In the genomic region with DNA sequence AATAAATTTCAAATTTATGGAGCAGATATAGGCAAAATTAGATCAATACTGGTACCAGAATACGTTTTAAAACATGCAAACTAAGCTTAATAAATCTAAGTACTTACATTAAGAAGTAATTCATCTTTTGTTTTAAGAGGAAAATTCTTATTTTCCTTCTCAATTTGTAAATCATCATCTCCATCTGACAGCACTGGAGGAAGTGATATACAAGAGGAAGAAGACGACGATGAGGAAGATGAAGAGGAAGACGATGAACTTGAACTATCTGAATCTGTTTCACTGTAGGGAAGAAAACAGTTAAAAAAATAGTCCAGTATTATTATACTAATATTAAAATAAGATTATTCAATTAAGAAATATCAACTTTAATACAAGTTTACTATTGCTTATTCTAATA, we compare ENCODE assay signal across 17 cellular contexts. TPM values are rescaled to one million over a fixed set of nuclear protein-coding genes. Genes with fewer than 3 reads are reported as not detected.
A peak's percentile ranks its signal among the peaks of the same experiment; 100 is the strongest.
DNase-seq lines count a peak whose midpoint lies in the region; ATAC-seq and TF ChIP-seq lines count a peak whose summit lies in the region.
"Had no signal": no experiment of that assay in that cellular context is flagged by ENCODE, and none has a peak within 500 bp of the region (broad histone marks: within the 10 kb centered on the region; RNA-seq: fewer than 3 reads in every experiment).

No MANE protein-coding gene starts in this region.

- TF ChIP-seq POLR2A in lower leg skin (IDR thresholded peaks at IDR 0.05) = no peak

- H3K27me3 Mint-ChIP-seq in CD4-positive, alpha-beta T cell = no peaks in the 10 kb centered on the region
- no peaks in the 10 kb centered on the region for H3K27me3 Mint-ChIP-seq in activated naive CD8-positive, alpha-beta T cell treated with anti-CD3 and anti-CD28 coated beads for 36 hours
- H3K27me3 Mint-ChIP-seq in naive thymus-derived CD4-positive, alpha-beta T cell = no peaks in the 10 kb centered on the region
- H3K27me3 Mint-ChIP-seq: activated CD8-positive, alpha-beta T cell treated with anti-CD3 and anti-CD28 coated beads for 36 hours had no signal

- H3K27ac Mint-ChIP-seq in CD4-positive, alpha-beta T cell = no peak overlapping the region
- H3K27ac Mint-ChIP-seq in activated naive CD8-positive, alpha-beta T cell treated with anti-CD3 and anti-CD28 coated beads for 36 hours = no peak overlapping the region
- peak overlapping the region in 1 of 9 donors; percentile 100 for H3K27ac Mint-ChIP-seq in naive thymus-derived CD4-positive, alpha-beta T cell
- H3K27ac Mint-ChIP-seq: activated CD8-positive, alpha-beta T cell treated with anti-CD3 and anti-CD28 coated beads for 36 hours; activated T-helper 2 cell treated with anti-CD3 and anti-CD28 coated beads, Interferon-gamma antibody, Interleukin-2, Interleukin-4, amounts not matched to agents 10 μg/mL and 5 μg/mL and 100 μg/mL, durations not matched to agents 14 hours and 24 hours and 36 hours had no signal

- no peak overlapping the region for H3K27ac ChIP-seq in CD4-positive, alpha-beta T cell (ENCODE audit: low read depth, low read length)
- H3K27ac ChIP-seq in naive thymus-derived CD4-positive, alpha-beta T cell (ENCODE audit: low read depth, low read length) = no peak overlapping the region
- H3K27ac ChIP-seq: spleen, thyroid gland had no signal

- peaks cover 2% of the 10 kb centered on the region for H3K9me3 Mint-ChIP-seq in CD4-positive, alpha-beta T cell
- H3K9me3 Mint-ChIP-seq in activated naive CD8-positive, alpha-beta T cell treated with anti-CD3 and anti-CD28 coated beads for 36 hours = no peaks in the 10 kb centered on the region
- peaks cover 0 to 2% (median 0%) of the 10 kb centered on the region in 11 donors for H3K9me3 Mint-ChIP-seq in naive thymus-derived CD4-positive, alpha-beta T cell
- H3K9me3 Mint-ChIP-seq: activated CD8-positive, alpha-beta T cell treated with anti-CD3 and anti-CD28 coated beads for 36 hours; activated T-helper 2 cell treated with anti-CD3 and anti-CD28 coated beads, Interferon-gamma antibody, Interleukin-2, Interleukin-4, amounts not matched to agents 10 μg/mL and 5 μg/mL and 100 μg/mL, durations not matched to agents 14 hours and 24 hours and 36 hours had no signal

- ATAC-seq in CD4-positive, alpha-beta T cell (ENCODE audit: poor library complexity) = no peak
- ATAC-seq in naive thymus-derived CD4-positive, alpha-beta T cell = no peak
- no peak for ATAC-seq in HG03108 (IDR thresholded peaks at IDR 0.05; ENCODE audit: unreplicated experiment)
- ATAC-seq: activated CD8-positive, alpha-beta T cell treated with anti-CD3 and anti-CD28 coated beads for 36 hours had no signal

- H3K36me3 Mint-ChIP-seq in CD4-positive, alpha-beta T cell (ENCODE audit: low read depth) = peaks cover 70% of the 10 kb centered on the region
- peaks cover 47% of the 10 kb centered on the region for H3K36me3 Mint-ChIP-seq in activated naive CD8-positive, alpha-beta T cell treated with anti-CD3 and anti-CD28 coated beads for 36 hours
- H3K36me3 Mint-ChIP-seq in naive thymus-derived CD4-positive, alpha-beta T cell = peaks cover 0 to 35% (median 20%) of the 10 kb centered on the region in 5 donors

- peak overlapping the region; percentile 18; the same call in 1 of the 2 replicates for H3K4me3 ChIP-seq in HFF-Myc (replicated peaks; ENCODE audit: low read depth, low read length)
- H3K4me3 ChIP-seq in naive thymus-derived CD4-positive, alpha-beta T cell (ENCODE audit: low read length) = no peak overlapping the region
- no peak overlapping the region for H3K4me3 ChIP-seq in lower leg skin (ENCODE audit: low read depth, poor library complexity, severe bottlenecking)
- H3K4me3 ChIP-seq: thyroid gland had no signal

- CTCF ChIA-PET in CD4-positive, alpha-beta T cell (lab: Charles Lee) = no interaction called here
- CTCF ChIA-PET in naive thymus-derived CD4-positive, alpha-beta T cell (lab: Charles Lee) = no interaction called here

- H3K4me1 ChIP-seq in naive thymus-derived CD4-positive, alpha-beta T cell (ENCODE audit: control insufficient read depth in 2 of 2, insufficient read depth in 2 of 2, low read length in 2 of 2) = peaks cover 5 to 19% of the 10 kb centered on the region in 2 donors

- peaks cover 0 to 15% (median 9%) of the 10 kb centered on the region in 3 experiments for H3K36me3 ChIP-seq in naive thymus-derived CD4-positive, alpha-beta T cell (ENCODE audit: control insufficient read depth in 2 of 3, insufficient read depth in 3 of 3, low read length in 3 of 3)
- H3K36me3 ChIP-seq: thyroid gland had no signal

- DNase-seq in CD4-positive, alpha-beta T cell = no peak
- DNase-seq in HFF-Myc (ENCODE audit: extremely low read depth, low read depth) (no peak), lower leg skin (ENCODE audit: low spot score in 2 of 2) (no peak), MV-4-11 (lab: John Stamatoyannopoulos, UW) (no peak)
- DNase-seq in activated naive CD8-positive, alpha-beta T cell treated with anti-CD3 and anti-CD28 coated beads for 36 hours = no peak
- no peak for DNase-seq in naive thymus-derived CD4-positive, alpha-beta T cell
- DNase-seq in activated CD4-positive, CD25-positive, alpha-beta regulatory T cell (lab: John Stamatoyannopoulos, UW) = no peak
- DNase-seq: activated CD8-positive, alpha-beta T cell treated with anti-CD3 and anti-CD28 coated beads for 36 hours; amygdala; GOT3; NCI-H146; posterior cingulate gyrus; spleen; T-helper 1 cell; thyroid gland had no signal

- TF ChIP-seq CTCF in CD4-positive, alpha-beta T cell (IDR thresholded peaks at IDR 0.05) = no peak
- TF ChIP-seq CTCF in HFF-Myc (IDR thresholded peaks at IDR 0.05; ENCODE audit: low read depth, low read length, missing control alignments) (no peak), lower leg skin (IDR thresholded peaks at IDR 0.05) (no peak)

- no peaks in the 10 kb centered on the region for H3K9me3 ChIP-seq in CD4-positive, alpha-beta T cell (ENCODE audit: control insufficient read depth, low read length)
- H3K9me3 ChIP-seq in naive thymus-derived CD4-positive, alpha-beta T cell (ENCODE audit: control insufficient read depth in 2 of 3, low read length in 3 of 3) = no peaks in the 10 kb centered on the region
- H3K9me3 ChIP-seq: spleen, thyroid gland had no signal

- intact Hi-C loops in CD4-positive, alpha-beta T cell (cut with DNase I, micrococcal nuclease) = loop anchor here in 1 of 2 experiments (5.0 to 10.0 kb wide), 3 partner anchors 378 to 1941 kb away; no protein-coding TSS in a partner anchor
- intact Hi-C loops in naive thymus-derived CD4-positive, alpha-beta T cell (cut with micrococcal nuclease) = no loop called here
- intact Hi-C loops in lower leg skin (cut with DNase I; ENCODE audit: low total_unique reads) = no loop called here

- POLR2A ChIA-PET in CD4-positive, alpha-beta T cell (lab: Charles Lee) = no interaction called here
- POLR2A ChIA-PET in naive thymus-derived CD4-positive, alpha-beta T cell (lab: Charles Lee) = no interaction called here

- no peaks in the 10 kb centered on the region for H3K27me3 ChIP-seq in CD4-positive, alpha-beta T cell (ENCODE audit: control insufficient read depth, insufficient read depth, low read length)
- H3K27me3 ChIP-seq in naive thymus-derived CD4-positive, alpha-beta T cell (ENCODE audit: control insufficient read depth in 2 of 2, insufficient read depth in 2 of 2, low read length in 2 of 2) = no peaks in the 10 kb centered on the region
- H3K27me3 ChIP-seq: spleen, thyroid gland had no signal

- H3K4me1 Mint-ChIP-seq in CD4-positive, alpha-beta T cell (ENCODE audit: low read depth) = peaks cover 65% of the 10 kb centered on the region
- H3K4me1 Mint-ChIP-seq in activated naive CD8-positive, alpha-beta T cell treated with anti-CD3 and anti-CD28 coated beads for 36 hours = peaks cover 41% of the 10 kb centered on the region
- peaks cover 32 to 80% (median 67%) of the 10 kb centered on the region in 7 donors for H3K4me1 Mint-ChIP-seq in naive thymus-derived CD4-positive, alpha-beta T cell

- WGBS in lower leg skin, 2 donors = 85% methylated on average over 4 of the region's 4 CpGs

- H3K4me3 Mint-ChIP-seq in CD4-positive, alpha-beta T cell = peak overlapping the region; percentile 26
- H3K4me3 Mint-ChIP-seq in activated naive CD8-positive, alpha-beta T cell treated with anti-CD3 and anti-CD28 coated beads for 36 hours = peak overlapping the region; percentile 32
- peak overlapping the region in 7 of 10 donors; percentile 33 to 93 (median 56) for H3K4me3 Mint-ChIP-seq in naive thymus-derived CD4-positive, alpha-beta T cell

RNA-seq across cellular contexts. Expression of a gene that starts 2.6 kb away (rescaled TPM):
- 10 to 100 TPM; 56.2 to 58.3 TPM for total RNA-seq in CD4-positive, alpha-beta T cell
- total RNA-seq in activated naive CD8-positive, alpha-beta T cell treated with anti-CD3 and anti-CD28 coated beads for 36 hours = 10 to 100 TPM; 34.3 to 34.8 TPM
- total RNA-seq in naive thymus-derived CD4-positive, alpha-beta T cell = 10 to 100 TPM; 21.2 to 49.5 (median 23.9) TPM
- polyA plus RNA-seq in naive thymus-derived CD4-positive, alpha-beta T cell = 1 to 10 TPM; 3.3 to 4.3 TPM
- 10 to 100 TPM; 22.7 to 42.7 (median 27.3) TPM for total RNA-seq in lower leg skin
